22 cellular contexts compared by ENCODE assay signal in the genomic region with DNA sequence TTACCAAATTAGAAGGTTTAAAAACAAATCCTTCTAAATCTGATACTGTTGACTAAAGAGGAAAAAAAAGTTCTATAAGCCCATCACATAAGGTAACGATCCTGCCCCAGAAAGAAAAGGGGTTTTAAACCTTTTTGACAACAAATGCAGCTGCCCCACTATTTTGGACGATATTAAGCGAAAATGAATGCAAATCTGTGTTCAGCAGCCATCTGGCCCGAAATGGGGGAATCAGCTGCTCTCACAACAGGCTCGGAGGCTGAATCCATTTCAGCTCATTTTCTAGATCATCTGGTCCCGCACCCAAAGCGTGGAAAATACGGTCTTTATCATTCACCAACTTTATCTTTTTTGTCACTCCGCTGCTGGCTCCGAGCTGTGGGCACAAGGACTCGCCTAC. TPM values are rescaled to one million over a fixed set of nuclear protein-coding genes. Genes with fewer than 3 reads are reported as not detected.
DNase-seq lines count a peak whose midpoint lies in the region; ATAC-seq and TF ChIP-seq lines count a peak whose summit lies in the region.
"Had no signal": no experiment of that assay in that cellular context is flagged by ENCODE, and none has a peak within 500 bp of the region (broad histone marks: within the 10 kb centered on the region; RNA-seq: fewer than 3 reads in every experiment).

No MANE protein-coding gene starts in this region.

- no peaks in the 10 kb centered on the region for H3K36me3 Mint-ChIP-seq in GM23338 (ENCODE audit: low read depth)
- H3K36me3 Mint-ChIP-seq in activated CD4-positive, alpha-beta T cell treated with anti-CD3 and anti-CD28 coated beads for 36 hours (ENCODE audit: low read depth) = no peaks in the 10 kb centered on the region

- no peak overlapping the region for H3K27ac Mint-ChIP-seq in GM23338
- H3K27ac Mint-ChIP-seq in activated CD4-positive, alpha-beta T cell treated with anti-CD3 and anti-CD28 coated beads for 36 hours = no peak overlapping the region

- no peak overlapping the region for H2AFZ ChIP-seq in GM23338

- peaks cover 35% of the 10 kb centered on the region for H3K4me1 Mint-ChIP-seq in GM23338
- peaks cover 18% of the 10 kb centered on the region for H3K4me1 Mint-ChIP-seq in activated CD4-positive, alpha-beta T cell treated with anti-CD3 and anti-CD28 coated beads for 36 hours

- no peak for DNase-seq in GM23338 (ENCODE audit: low spot score)
- DNase-seq in NCI-H524 treated with DMSO at 0.1 percent for 48 hours (lab: John Stamatoyannopoulos, UW) = peak; percentile 16
- no peak for DNase-seq in psoas muscle
- no peak for DNase-seq in foreskin fibroblast
- DNase-seq in activated CD4-positive, alpha-beta T cell treated with anti-CD3 and anti-CD28 coated beads for 36 hours = no peak
- no peak for DNase-seq in HPDE6-E6E7 (ENCODE audit: extremely low spot score)
- DNase-seq: activated CD4-positive, alpha-beta T cell treated with anti-CD3 and anti-CD28 coated beads, Interleukin-2, amount 50 U/mL, for 4 hours; activated T-cell treated with anti-CD3 and anti-CD28 coated beads, Interleukin-2, amount 50 U/mL, for 1 hour; cortex of kidney; hypothalamus; KBM-7; left cardiac atrium; NCI-H1930; NCI-H510A treated with DMSO at 0.1 percent for 48 hours; stimulated activated CD4-positive, alpha-beta T cell treated with anti-CD3 and anti-CD28 coated beads, Interleukin-1b, Interleukin-23, amount 100 ng/mL, for 48 hours; stimulated activated naive CD8-positive, alpha-beta T cell treated with anti-CD3 and anti-CD28 coated beads, Interleukin-15, Interleukin-2, amounts not matched to agents 100 U/mL and 50 U/mL, for 24 hours had no signal

- peaks cover 58% of the 10 kb centered on the region for H3K4me1 ChIP-seq in GM23338 (ENCODE audit: insufficient read depth)
- H3K4me1 ChIP-seq in iPS-15b (ENCODE audit: control insufficient read depth, insufficient read depth, low read length) = peaks cover 20% of the 10 kb centered on the region
- H3K4me1 ChIP-seq in psoas muscle = no peaks in the 10 kb centered on the region

- POLR2A ChIA-PET in activated CD4-positive, alpha-beta T cell treated with anti-CD3 and anti-CD28 coated beads for 36 hours (lab: Charles Lee) = no interaction called here

- 46 to 64% (median 62%) methylated on average over 11 of the region's 11 CpGs for WGBS in psoas muscle, 3 donors

- peak overlapping the region; percentile 86 for H3K4me2 ChIP-seq in GM23338

- H3K9me3 ChIP-seq in iPS-15b (ENCODE audit: control insufficient read depth, insufficient read depth, low read length) (no peaks in the 10 kb centered on the region), psoas muscle (no peaks in the 10 kb centered on the region)
- H3K9me3 ChIP-seq: breast epithelium, right atrium auricular region, upper lobe of left lung had no signal

- TF ChIP-seq CTCF in GM23338 (conservative IDR thresholded peaks at IDR 0.05; ENCODE audit: low read depth in 2 of 2) = no peak
- TF ChIP-seq CTCF in psoas muscle (IDR thresholded peaks at IDR 0.05) = no peak
- TF ChIP-seq CTCF in foreskin fibroblast (IDR thresholded peaks at IDR 0.05; ENCODE audit: low read depth, low read length) = no peak

- H3K36me3 ChIP-seq in GM23338 (ENCODE audit: insufficient read depth) (no peaks in the 10 kb centered on the region), iPS-15b (ENCODE audit: control insufficient read depth, insufficient read depth, low read length) (no peaks in the 10 kb centered on the region), psoas muscle (ENCODE audit: insufficient read depth in 1 of 2, low read depth in 1 of 2) (no peaks in the 10 kb centered on the region)
- H3K36me3 ChIP-seq: breast epithelium, right atrium auricular region, upper lobe of left lung had no signal

- H3K27me3 Mint-ChIP-seq in GM23338 (ENCODE audit: insufficient read depth, low read depth, poor library complexity) = peaks cover 84% of the 10 kb centered on the region
- peaks cover 59% of the 10 kb centered on the region for H3K27me3 Mint-ChIP-seq in activated CD4-positive, alpha-beta T cell treated with anti-CD3 and anti-CD28 coated beads for 36 hours

- H3F3A ChIP-seq in GM23338 (replicated peaks; ENCODE audit: low read depth) = peaks cover 32% of the 10 kb centered on the region

- H3K4me3 ChIP-seq in GM23338 (peak overlapping the region; percentile 60), iPS-15b (ENCODE audit: low read depth, low read length) (peak overlapping the region; percentile 35), psoas muscle (peak overlapping the region; percentile 83), foreskin fibroblast (ENCODE audit: low read depth in 1 of 2, low read length in 2 of 2) (no peak overlapping the region)
- H3K4me3 ChIP-seq: right atrium auricular region, upper lobe of left lung had no signal

- H3K27me3 ChIP-seq in GM23338 (ENCODE audit: insufficient read depth) = peaks cover 98% of the 10 kb centered on the region
- peaks cover 87% of the 10 kb centered on the region for H3K27me3 ChIP-seq in iPS-15b (ENCODE audit: control insufficient read depth, insufficient read depth, low read length)
- peaks cover 0 to 71% (median 9%) of the 10 kb centered on the region in 3 donors for H3K27me3 ChIP-seq in psoas muscle (ENCODE audit: insufficient read depth in 3 of 3, low read length in 2 of 3)

- H3K4me3 Mint-ChIP-seq in GM23338 = peak overlapping the region; percentile 43; the same call in 2 of the 3 replicates
- H3K4me3 Mint-ChIP-seq in activated CD4-positive, alpha-beta T cell treated with anti-CD3 and anti-CD28 coated beads for 36 hours = no peak overlapping the region

- no peaks in the 10 kb centered on the region for H3K9me2 ChIP-seq in GM23338 (ENCODE audit: insufficient read depth)

- no peaks in the 10 kb centered on the region for H3K79me2 ChIP-seq in GM23338 (replicated peaks; ENCODE audit: insufficient read depth)

- H4K20me1 ChIP-seq in GM23338 (replicated peaks; ENCODE audit: insufficient read depth) = peaks cover 28% of the 10 kb centered on the region

- H3K9ac ChIP-seq in iPS-15b (ENCODE audit: low read depth, low read length) = no peak overlapping the region

- H3K27ac ChIP-seq in GM23338 (ENCODE audit: low read depth) = no peak overlapping the region
- H3K27ac ChIP-seq in psoas muscle = peak overlapping the region; percentile 46
- H3K27ac ChIP-seq: breast epithelium, HL-60, right atrium auricular region, upper lobe of left lung had no signal

- CTCF ChIA-PET in activated CD4-positive, alpha-beta T cell treated with anti-CD3 and anti-CD28 coated beads for 36 hours (lab: Charles Lee) = interaction anchor here (0.6 to 0.9 kb wide), 3 partner anchors 118 to 932 kb away, joined by 3 to 5 read pairs (median 3); no protein-coding TSS in a partner anchor

- ATAC-seq in GM23338 (no peak), psoas muscle (no peak), HG02938 (IDR thresholded peaks at IDR 0.05; ENCODE audit: unreplicated experiment) (no peak)
- ATAC-seq in activated CD4-positive, alpha-beta T cell treated with anti-CD3 and anti-CD28 coated beads for 36 hours = no peak
- ATAC-seq: left cardiac atrium; stimulated activated naive CD8-positive, alpha-beta T cell treated with anti-CD3 and anti-CD28 coated beads, Interleukin-15, Interleukin-2, amounts not matched to agents 100 U/mL and 50 U/mL, for 24 hours had no signal

- peaks cover 3% of the 10 kb centered on the region; the same call in 1 of the 3 replicates for H3K9me3 Mint-ChIP-seq in GM23338
- H3K9me3 Mint-ChIP-seq in activated CD4-positive, alpha-beta T cell treated with anti-CD3 and anti-CD28 coated beads for 36 hours (ENCODE audit: low read depth) = no peaks in the 10 kb centered on the region

- intact Hi-C loops in psoas muscle (cut with DNase I) = loop anchor here in 1 of 2 donors (5.0 kb wide), 1 partner anchor 89 kb away; no protein-coding TSS in a partner anchor
- intact Hi-C loops in activated CD4-positive, alpha-beta T cell treated with anti-CD3 and anti-CD28 coated beads for 36 hours (cut with DNase I, micrococcal nuclease) = loop anchor here (5.0 to 10.0 kb wide), 2 partner anchors 208 to 1334 kb away; no protein-coding TSS in a partner anchor

TF ChIP-seq in GM23338, 12 proteins besides CTCF, POLR2A, EP300 and RAD21:
- TF ChIP-seq EZH2phosphoT487 (IDR thresholded peaks at IDR 0.05; ENCODE audit: unreplicated experiment) (no peak), EZH2 (IDR thresholded peaks at IDR 0.05; ENCODE audit: low read depth, unreplicated experiment) (peak; percentile 86)

RNA-seq across cellular contexts. Expression of gene EBF3, which starts 2.3 kb away (rescaled TPM):
- total RNA-seq in GM23338 (2014; rRNA removed; shearing (Covaris generic)) = 0.23 and 0.49 TPM in 2 replicates
- 0.12 and 0.27 TPM in 2 replicates for polyA plus RNA-seq in GM23338 (2016; fragmentation: Nextera tagmentation; extraction: Ambion mirVana)
- 1 to 10 TPM; 4.5 to 8.5 (median 5.9) TPM for total RNA-seq in psoas muscle
- polyA plus RNA-seq in psoas muscle = 10 to 100 TPM in 1 of 3 donors, 1 to 10 TPM in 2; 3.2 to 10.1 (median 3.4) TPM
- total RNA-seq in activated CD4-positive, alpha-beta T cell treated with anti-CD3 and anti-CD28 coated beads for 36 hours = not detected

Comparison
In these comparisons a context has a peak if more than half of its experiments do, and no peak if none do; other contexts are left out.
1. H3K4me3 ChIP-seq: peak in GM23338 (single experiment), iPS-15b (single experiment) and psoas muscle (single experiment); none in foreskin fibroblast (0 of 2).